ENCODE assay signal across 13 cellular contexts in the genomic region with DNA sequence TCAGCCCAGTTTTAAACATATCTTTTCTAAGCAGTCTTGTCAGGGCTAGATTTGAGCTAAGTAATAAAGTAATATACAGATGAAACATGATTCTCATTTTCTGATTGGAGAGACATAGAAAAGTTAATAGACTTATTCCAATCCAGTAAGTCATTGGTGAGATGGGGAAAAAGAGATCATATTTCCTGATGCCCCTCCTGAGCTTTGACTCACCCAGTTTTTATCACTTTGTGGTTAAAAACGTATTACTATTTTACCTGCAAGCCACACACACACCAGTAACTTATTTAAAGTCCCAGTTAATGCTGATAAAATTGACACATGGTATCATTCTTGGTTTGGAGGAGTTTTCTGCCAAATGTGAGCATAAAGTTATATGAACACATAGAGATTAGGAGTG.
DNase-seq lines count a peak whose midpoint lies in the region; ATAC-seq and TF ChIP-seq lines count a peak whose summit lies in the region.
"Had no signal": no experiment of that assay in that cellular context is flagged by ENCODE, and none has a peak within 500 bp of the region (broad histone marks: within the 10 kb centered on the region; RNA-seq: fewer than 3 reads in every experiment).

No MANE protein-coding gene starts in this region.

- ATAC-seq in GM18861 (IDR thresholded peaks at IDR 0.05; ENCODE audit: unreplicated experiment) (no peak), HG02588 (IDR thresholded peaks at IDR 0.05; ENCODE audit: unreplicated experiment) (no peak)

- H3K36me3 Mint-ChIP-seq in mesothelial cell of epicardium (no peaks in the 10 kb centered on the region), type B pancreatic cell (peaks cover 16% of the 10 kb centered on the region)
- H3K36me3 Mint-ChIP-seq: CD4-positive, alpha-beta memory T cell had no signal

- H3K4me3 Mint-ChIP-seq in mesothelial cell of epicardium (no peak overlapping the region), type B pancreatic cell (no peak overlapping the region)
- H3K4me3 Mint-ChIP-seq: CD4-positive, alpha-beta memory T cell had no signal

- H3K27ac Mint-ChIP-seq in mesothelial cell of epicardium (peak overlapping the region; percentile 88), type B pancreatic cell (peak overlapping the region; percentile 53)
- H3K27ac Mint-ChIP-seq: CD4-positive, alpha-beta memory T cell had no signal

- H3K9me3 Mint-ChIP-seq in mesothelial cell of epicardium (no peaks in the 10 kb centered on the region), type B pancreatic cell (no peaks in the 10 kb centered on the region)

- DNase-seq in NCI-H226 (peak; percentile 70), amniotic epithelial cell (ENCODE audit: low read depth) (peak; percentile 21), mesothelial cell of epicardium (ENCODE audit: low spot score in 2 of 2, unreplicated experiment in 2 of 2) (no peak), type B pancreatic cell (ENCODE audit: extremely low spot score, unreplicated experiment) (no peak), DMS153 (lab: John Stamatoyannopoulos, UW) (no peak)
- DNase-seq: BE2C; CD4-positive, alpha-beta memory T cell; DMS79 treated with DMSO at 0.1 percent for 48 hours; NCI-H82; PC-9; SW 1271 had no signal

- no peaks in the 10 kb centered on the region for H3K27me3 Mint-ChIP-seq in mesothelial cell of epicardium (ENCODE audit: low read depth)
- H3K27me3 Mint-ChIP-seq in type B pancreatic cell = no peaks in the 10 kb centered on the region
- H3K27me3 Mint-ChIP-seq: CD4-positive, alpha-beta memory T cell had no signal

- TF ChIP-seq CTCF in mesothelial cell of epicardium (IDR thresholded peaks at IDR 0.05; ENCODE audit: unreplicated experiment) (no peak), type B pancreatic cell (conservative IDR thresholded peaks at IDR 0.05) (no peak)

- H3K4me1 Mint-ChIP-seq in mesothelial cell of epicardium (peaks cover 65% of the 10 kb centered on the region), type B pancreatic cell (ENCODE audit: unreplicated experiment) (peaks cover 58% of the 10 kb centered on the region)

Comparison
In these comparisons a context has a peak if more than half of its experiments do, and no peak if none do; other contexts are left out.
1. DNase-seq: peak in NCI-H226 (single experiment) and amniotic epithelial cell (single experiment); none in mesothelial cell of epicardium (0 of 2), type B pancreatic cell (single experiment) and DMS153 (single experiment).